ENCODE assay signal across 9 cellular contexts in genomic region chrX:65985922-65986588, GRCh38. TPM values are rescaled to one million over a fixed set of nuclear protein-coding genes. Genes with fewer than 3 reads are reported as not detected.
A peak's percentile ranks its signal among the peaks of the same experiment; 100 is the strongest.
DNase-seq lines count a peak whose midpoint lies in the region; ATAC-seq, FAIRE-seq and TF ChIP-seq lines count a peak whose summit lies in the region.
"Had no signal": no experiment of that assay in that cellular context is flagged by ENCODE, and none has a peak within 500 bp of the region (broad histone marks: within the 10 kb centered on the region; RNA-seq: fewer than 3 reads in every experiment).

No MANE protein-coding gene starts in this region.

- no peak overlapping the region for H3K9ac ChIP-seq in kidney (ENCODE audit: low read length in 2 of 2)

- peak; percentile 89 for FAIRE-seq in kidney (lab: Jason Lieb, UNC)
- FAIRE-seq: frontal cortex had no signal

- H3K27ac ChIP-seq in body of pancreas = no peak overlapping the region
- H3K27ac ChIP-seq in kidney (ENCODE audit: low read depth in 2 of 2, low read length in 2 of 2) = no peak overlapping the region

- H3K4me3 ChIP-seq in body of pancreas = no peak overlapping the region
- H3K4me3 ChIP-seq in kidney (ENCODE audit: low read length in 2 of 2) = no peak overlapping the region

- TF ChIP-seq POLR2A in body of pancreas (IDR thresholded peaks at IDR 0.05) = no peak

- intact Hi-C loops in body of pancreas (cut with DNase I) = loop anchor here (5.0 kb wide), 1 partner anchor 399 kb away; no protein-coding TSS in a partner anchor
- intact Hi-C loops in kidney (cut with DNase I) = loop anchor here (10.0 kb wide), 1 partner anchor 401 kb away; no protein-coding TSS in a partner anchor

- H3K9me3 ChIP-seq in body of pancreas (no peaks in the 10 kb centered on the region), kidney (ENCODE audit: control insufficient read depth in 1 of 2, low read length in 2 of 2) (no peaks in the 10 kb centered on the region)

- DNase-seq in ELF-1 (ENCODE audit: low read depth, low spot score) = peak; percentile 78
- peak; percentile 35 for DNase-seq in LHCN-M2 (ENCODE audit: low read depth)
- DNase-seq in T1000 (lab: John Stamatoyannopoulos, UW) = peak; percentile 17
- peak; percentile 10 to 33 (median 26) for DNase-seq in body of pancreas
- no peak for DNase-seq in kidney
- peak; percentile 14 to 28 for DNase-seq in stimulated activated CD4-positive, alpha-beta T cell treated with anti-CD3 and anti-CD28 coated beads, Interleukin-4, amount 100 ng/mL, for 48 hours (ENCODE audit: low read depth in 2 of 2)
- no peak for DNase-seq in NCI-H345 treated with DMSO at 0.1 percent for 48 hours (lab: John Stamatoyannopoulos, UW; ENCODE audit: unreplicated experiment)

- 13 to 23% methylated on average over 5 of the region's 5 CpGs for WGBS in body of pancreas, 2 donors

- H3K27me3 ChIP-seq in body of pancreas = no peaks in the 10 kb centered on the region

- ATAC-seq in GM21723 (IDR thresholded peaks at IDR 0.05; ENCODE audit: unreplicated experiment) = peak; percentile 93
- no peak for ATAC-seq in body of pancreas

- H3K4me1 ChIP-seq in body of pancreas (no peaks in the 10 kb centered on the region), kidney (ENCODE audit: control insufficient read depth in 1 of 2, insufficient read depth in 1 of 2, low read depth in 1 of 2, low read length in 2 of 2) (no peaks in the 10 kb centered on the region)

- H3K36me3 ChIP-seq in body of pancreas (replicated peaks in 1 of 2; ENCODE audit: insufficient read depth in 1 of 2, low read depth in 2 of 2) (no peaks in the 10 kb centered on the region), kidney (ENCODE audit: control insufficient read depth in 1 of 2, insufficient read depth in 2 of 2, low read length in 2 of 2) (no peaks in the 10 kb centered on the region)

- peak; percentile 29 to 60 (median 47) for TF ChIP-seq CTCF in body of pancreas (IDR thresholded peaks at IDR 0.05)
- peak; percentile 41 for TF ChIP-seq CTCF in kidney (IDR thresholded peaks at IDR 0.05; ENCODE audit: borderline replicate concordance, extremely low read depth, insufficient read depth)

RNA-seq across cellular contexts. Expression of gene VSIG4, which starts 53.8 kb away (rescaled TPM):
- total RNA-seq in LHCN-M2 (2014; rRNA removed) = not detected in 2 replicates
- polyA plus RNA-seq in LHCN-M2 (2012) = not detected
- 10 to 100 TPM; 14.8 to 38.9 TPM for total RNA-seq in body of pancreas
- total RNA-seq in kidney = 80.0 TPM
- 15.9 TPM for polyA plus RNA-seq in kidney (ENCODE audit: insufficient read depth, low read depth, low replicate concordance)

Comparison
In these comparisons a context has a peak if more than half of its experiments do, and no peak if none do; other contexts are left out.
1. DNase-seq: peak in ELF-1 (single experiment), LHCN-M2 (single experiment), T1000 (single experiment), body of pancreas (4 of 4) and stimulated activated CD4-positive, alpha-beta T cell treated with anti-CD3 and anti-CD28 coated beads, Interleukin-4, amount 100 ng/mL, for 48 hours (2 of 2); none in kidney (single experiment) and NCI-H345 treated with DMSO at 0.1 percent for 48 hours (single experiment).
2. RNA of gene VSIG4, which starts 53.8 kb away (total RNA-seq): 80.0 TPM in kidney (single experiment) and 14.8 to 38.9 TPM in body of pancreas; not detected in LHCN-M2; every median in the first group is over 10 times any median in the second.